In genomic region chr1:87615917-87616316, GRCh38 we compare ENCODE assay signal across 13 cellular contexts.
DNase-seq lines count a peak whose midpoint lies in the region; ATAC-seq and TF ChIP-seq lines count a peak whose summit lies in the region.
"Had no signal": no experiment of that assay in that cellular context is flagged by ENCODE, and none has a peak within 500 bp of the region (broad histone marks: within the 10 kb centered on the region; RNA-seq: fewer than 3 reads in every experiment).

No MANE protein-coding gene starts in this region.

- H3K27me3 ChIP-seq in neural progenitor cell, result no peaks in the 10 kb centered on the region
- no peaks in the 10 kb centered on the region for H3K27me3 ChIP-seq in thoracic aorta (replicated peaks; ENCODE audit: insufficient read depth)
- H3K27me3 ChIP-seq: BE2C had no signal

- peak; percentile 18 for ATAC-seq in thoracic aorta (ENCODE audit: insufficient number of reproducible peaks, low FRiP score, low read depth)
- ATAC-seq: A549 had no signal

- TF ChIP-seq CTCF in coronary artery (IDR thresholded peaks at IDR 0.05), result no peak
- no peak for TF ChIP-seq CTCF in neural progenitor cell (IDR thresholded peaks at IDR 0.05)
- TF ChIP-seq CTCF in thoracic aorta (IDR thresholded peaks at IDR 0.05), result no peak

- H3K4me1 ChIP-seq in neural progenitor cell, result no peaks in the 10 kb centered on the region
- H3K4me1 ChIP-seq in thoracic aorta (ENCODE audit: control insufficient read depth in 1 of 2, low read depth in 2 of 2), result peaks cover 20 to 24% of the 10 kb centered on the region in 2 donors
- H3K4me1 ChIP-seq: A549, BE2C had no signal

- DNase-seq in coronary artery (ENCODE audit: low spot score) (no peak), neural progenitor cell (ENCODE audit: low spot score) (no peak), thoracic aorta (ENCODE audit: low spot score) (no peak), GM03348 (ENCODE audit: low spot score) (no peak)
- DNase-seq in activated naive CD8-positive, alpha-beta T cell treated with anti-CD3 and anti-CD28 coated beads for 36 hours, result no peak
- no peak for DNase-seq in activated effector memory CD4-positive, alpha-beta T cell treated with anti-CD3 and anti-CD28 coated beads, Interleukin-2, amount 50 U/mL, for 16 hours
- DNase-seq: BE2C; CD4-positive, alpha-beta memory T cell; DMS79; GOT3; H9 had no signal

- no peaks in the 10 kb centered on the region for H4K20me1 ChIP-seq in neural progenitor cell (ENCODE audit: low read depth)

- no peaks in the 10 kb centered on the region for H3K36me3 Mint-ChIP-seq in neural progenitor cell
- no peaks in the 10 kb centered on the region for H3K36me3 Mint-ChIP-seq in activated naive CD8-positive, alpha-beta T cell treated with anti-CD3 and anti-CD28 coated beads for 36 hours

- H3K27ac ChIP-seq in coronary artery (peak overlapping the region; percentile 28 to 52), neural progenitor cell (no peak overlapping the region), thoracic aorta (peak overlapping the region; percentile 36 to 60)
- H3K27ac ChIP-seq: A549, C4-2B had no signal

- no peaks in the 10 kb centered on the region for H3K36me3 ChIP-seq in neural progenitor cell
- H3K36me3 ChIP-seq in thoracic aorta, result no peaks in the 10 kb centered on the region
- H3K36me3 ChIP-seq: BE2C had no signal

- H3K27me3 Mint-ChIP-seq in neural progenitor cell (ENCODE audit: insufficient read depth, low read depth), result peaks cover 3% of the 10 kb centered on the region
- no peaks in the 10 kb centered on the region for H3K27me3 Mint-ChIP-seq in activated naive CD8-positive, alpha-beta T cell treated with anti-CD3 and anti-CD28 coated beads for 36 hours

- H3K9me3 ChIP-seq in neural progenitor cell (ENCODE audit: low read depth) (no peaks in the 10 kb centered on the region), thoracic aorta (no peaks in the 10 kb centered on the region)
- H3K9me3 ChIP-seq: A549, BE2C had no signal

- no peaks in the 10 kb centered on the region for H3F3A ChIP-seq in neural progenitor cell (ENCODE audit: low read depth)

- H3K4me3 Mint-ChIP-seq in neural progenitor cell, result no peak overlapping the region
- no peak overlapping the region for H3K4me3 Mint-ChIP-seq in activated naive CD8-positive, alpha-beta T cell treated with anti-CD3 and anti-CD28 coated beads for 36 hours
- H3K4me3 Mint-ChIP-seq: CD4-positive, alpha-beta memory T cell; H9 had no signal

- H3K27ac Mint-ChIP-seq in neural progenitor cell, result no peak overlapping the region
- no peak overlapping the region for H3K27ac Mint-ChIP-seq in activated naive CD8-positive, alpha-beta T cell treated with anti-CD3 and anti-CD28 coated beads for 36 hours
- H3K27ac Mint-ChIP-seq: CD4-positive, alpha-beta memory T cell; H9 had no signal

- H3K4me1 Mint-ChIP-seq in neural progenitor cell, result peaks cover 7% of the 10 kb centered on the region
- no peaks in the 10 kb centered on the region for H3K4me1 Mint-ChIP-seq in activated naive CD8-positive, alpha-beta T cell treated with anti-CD3 and anti-CD28 coated beads for 36 hours
- H3K4me1 Mint-ChIP-seq: CD4-positive, alpha-beta memory T cell had no signal

- no peaks in the 10 kb centered on the region for H3K79me2 ChIP-seq in neural progenitor cell (ENCODE audit: low read depth)

- H3K9me3 Mint-ChIP-seq in neural progenitor cell, result peaks cover 7% of the 10 kb centered on the region
- H3K9me3 Mint-ChIP-seq in activated naive CD8-positive, alpha-beta T cell treated with anti-CD3 and anti-CD28 coated beads for 36 hours, result peaks cover 2% of the 10 kb centered on the region

- H3K4me3 ChIP-seq in coronary artery (no peak overlapping the region), neural progenitor cell (no peak overlapping the region), thoracic aorta (no peak overlapping the region)
- H3K4me3 ChIP-seq: A549 had no signal

- H3K9ac ChIP-seq in neural progenitor cell, result no peak overlapping the region

- H3K4me2 ChIP-seq in neural progenitor cell, result no peak overlapping the region
- H3K4me2 ChIP-seq: A549 had no signal

- peak overlapping the region; percentile 6 for H2AFZ ChIP-seq in neural progenitor cell (replicated peaks)
